28 cellular contexts compared by ENCODE assay signal in genomic region chr4:160235771-160236170, GRCh38.
"Had no signal": no experiment of that assay in that cellular context is flagged by ENCODE, and none has a peak within 500 bp of the region (broad histone marks: within the 10 kb centered on the region; RNA-seq: fewer than 3 reads in every experiment).

No MANE protein-coding gene starts in this region.

- FAIRE-seq: kidney, urothelium cell line had no signal

- H3K27ac ChIP-seq: colonic mucosa, epithelial cell of prostate, gastroesophageal sphincter, heart left ventricle, hepatocyte, neutrophil, ovary, psoas muscle, sigmoid colon, thoracic aorta, tibial nerve, upper lobe of left lung had no signal

- H3K4me3 ChIP-seq: colonic mucosa, gastroesophageal sphincter, heart left ventricle, hepatocyte, lung, ovary, psoas muscle, sigmoid colon, thoracic aorta, tibial nerve, upper lobe of left lung had no signal

- H3K27me3 ChIP-seq: colonic mucosa, gastroesophageal sphincter, heart left ventricle, hepatocyte, neutrophil, ovary, sigmoid colon, tibial nerve, upper lobe of left lung had no signal

- ATAC-seq: esophagus mucosa; gastroesophageal sphincter; heart left ventricle; left lobe of liver; natural killer cell; psoas muscle; right cardiac atrium; stimulated activated effector memory CD8-positive, alpha-beta T cell treated with anti-CD3 and anti-CD28 coated beads, Interleukin-12 subunit alpha, Interleukin-12 subunit beta, amount 100 ng/mL, for 72 hours had no signal

- H3K4me2 ChIP-seq: hepatocyte had no signal

- DNase-seq: colonic mucosa; effector CD8-positive, alpha-beta T cell; endodermal cell; foreskin fibroblast; heart left ventricle; kidney; natural killer cell; ovary; posterior cingulate gyrus; psoas muscle; right cardiac atrium; sigmoid colon; stimulated activated CD4-positive, alpha-beta T cell treated with anti-CD3 and anti-CD28 coated beads, Interleukin-2, amount 100 ng/mL, for 24 hours; stimulated activated CD4-positive, alpha-beta T cell treated with anti-CD3 and anti-CD28 coated beads, Interleukin-4, amount 100 ng/mL, for 24 hours; stimulated activated naive CD4-positive, alpha-beta T cell treated with Interleukin-2 at 50 U/mL for 16 hours; substantia nigra; upper lobe of left lung had no signal

- H3K4me1 ChIP-seq: colonic mucosa, gastroesophageal sphincter, heart left ventricle, psoas muscle, sigmoid colon, upper lobe of left lung had no signal

- H2AFZ ChIP-seq: hepatocyte had no signal

- H3K36me3 ChIP-seq: colonic mucosa, gastroesophageal sphincter, heart left ventricle, neutrophil, ovary, sigmoid colon, thoracic aorta, tibial nerve, upper lobe of left lung had no signal

- H3K9me3 ChIP-seq: colonic mucosa, gastroesophageal sphincter, neutrophil, ovary, psoas muscle, sigmoid colon, thoracic aorta had no signal

- H3K79me2 ChIP-seq: hepatocyte had no signal
